ENCODE assay signal across 14 cellular contexts in the genomic region with DNA sequence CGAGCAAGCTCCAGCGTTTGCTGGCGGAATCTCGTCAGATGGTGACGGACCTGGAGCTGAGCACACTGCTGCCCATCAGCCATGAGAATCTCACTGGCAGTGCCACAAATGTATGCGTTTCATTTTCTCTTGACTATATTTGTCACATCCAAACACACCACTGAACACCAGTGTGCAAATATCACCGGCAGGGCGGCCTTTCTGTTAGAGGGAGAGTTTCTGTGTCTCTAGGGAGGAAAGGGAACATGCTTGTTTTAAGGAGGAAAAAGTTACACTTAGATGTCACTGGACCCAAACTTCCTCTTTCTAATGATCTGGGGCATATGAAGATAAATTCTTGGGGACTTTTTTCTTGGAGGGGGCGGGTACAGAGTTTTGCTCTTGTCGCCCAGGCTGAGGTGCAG. TPM values are rescaled to one million over a fixed set of nuclear protein-coding genes. Genes with fewer than 3 reads are reported as not detected.
DNase-seq lines count a peak whose midpoint lies in the region; ATAC-seq, FAIRE-seq and TF ChIP-seq lines count a peak whose summit lies in the region.
"Had no signal": no experiment of that assay in that cellular context is flagged by ENCODE, and none has a peak within 500 bp of the region (broad histone marks: within the 10 kb centered on the region; RNA-seq: fewer than 3 reads in every experiment).

No MANE protein-coding gene starts in this region.

- intact Hi-C loops in left ventricle myocardium inferior (cut with micrococcal nuclease) = no loop called here

- no peaks in the 10 kb centered on the region for H3K27me3 ChIP-seq in OCI-LY3 (ENCODE audit: low read depth, low read length)
- H3K27me3 ChIP-seq in left ventricle myocardium inferior (ENCODE audit: low read depth) = no peaks in the 10 kb centered on the region
- H3K27me3 ChIP-seq: testis had no signal

- peak overlapping the region; percentile 33 for H2AFZ ChIP-seq in OCI-LY3 (ENCODE audit: low read depth, low read length)

- H3K9me3 ChIP-seq in OCI-LY3 (ENCODE audit: insufficient read depth, low read length) = no peaks in the 10 kb centered on the region
- H3K9me3 ChIP-seq in left ventricle myocardium inferior (replicated peaks) = no peaks in the 10 kb centered on the region
- H3K9me3 ChIP-seq: testis had no signal

- no peaks in the 10 kb centered on the region for H3K27me3 Mint-ChIP-seq in progenitor cell of endocrine pancreas

- TF ChIP-seq CTCF in OCI-LY3 (IDR thresholded peaks at IDR 0.05; ENCODE audit: low read depth, low read length) (no peak), progenitor cell of endocrine pancreas (IDR thresholded peaks at IDR 0.05; ENCODE audit: unreplicated experiment) (no peak), left ventricle myocardium inferior (IDR thresholded peaks at IDR 0.05; ENCODE audit: borderline replicate concordance) (no peak)

- peaks cover 1% of the 10 kb centered on the region for H3K36me3 Mint-ChIP-seq in progenitor cell of endocrine pancreas (ENCODE audit: insufficient read depth)

- H3K4me2 ChIP-seq in OCI-LY3 (ENCODE audit: low read length) = peak overlapping the region; percentile 90

- no peaks in the 10 kb centered on the region for H3K36me3 ChIP-seq in OCI-LY3 (replicated peaks; ENCODE audit: low read depth, low read length)
- no peaks in the 10 kb centered on the region for H3K36me3 ChIP-seq in left ventricle myocardium inferior

- ATAC-seq in HG03066 (IDR thresholded peaks at IDR 0.05; ENCODE audit: low read depth, unreplicated experiment) = peak; percentile 64
- ATAC-seq: Panc1 had no signal

- no peaks in the 10 kb centered on the region for H4K20me1 ChIP-seq in OCI-LY3 (ENCODE audit: insufficient read depth, low read length)

- H3K4me3 ChIP-seq in OCI-LY3 (ENCODE audit: low read length) (peak overlapping the region; percentile 57), left ventricle myocardium inferior (no peak overlapping the region)
- H3K4me3 ChIP-seq: skin epidermis, testis had no signal

- H3K27ac Mint-ChIP-seq in progenitor cell of endocrine pancreas = peak overlapping the region; percentile 27
- H3K27ac Mint-ChIP-seq: T-helper 1 cell treated with Interleukin-12 subunit alpha and Interleukin-12 subunit beta and Interleukin-4 antibody, amounts not matched to agents 30 μg/mL and 1 μg/mL, for 36 hours had no signal

- FAIRE-seq in HTR-8/SVneo (lab: Jason Lieb, UNC) = no peak

- peak; percentile 64 for DNase-seq in SIG-M5 treated with dmso at 0.1 percent for 504 hours (lab: John Stamatoyannopoulos, UW; ENCODE audit: unreplicated experiment)
- no peak for DNase-seq in SIG-M5 (lab: John Stamatoyannopoulos, UW)
- no peak for DNase-seq in progenitor cell of endocrine pancreas (ENCODE audit: low spot score, unreplicated experiment)
- DNase-seq in AG20443 (ENCODE audit: low spot score) = no peak
- no peak for DNase-seq in HTR-8/SVneo (ENCODE audit: insufficient read length, low spot score)
- no peak for DNase-seq in left ventricle myocardium inferior
- DNase-seq: 8988T, NCI-H1092 treated with DMSO at 0.1 percent for 48 hours, testis had no signal

- no peak overlapping the region for H3K4me3 Mint-ChIP-seq in progenitor cell of endocrine pancreas (ENCODE audit: low read depth)
- H3K4me3 Mint-ChIP-seq: T-helper 1 cell treated with Interleukin-12 subunit alpha and Interleukin-12 subunit beta and Interleukin-4 antibody, amounts not matched to agents 30 μg/mL and 1 μg/mL, for 36 hours had no signal

- peak overlapping the region; percentile 30; the same call in 1 of the 2 replicates for H3K9ac ChIP-seq in OCI-LY3 (ENCODE audit: low read length)

- H3K4me1 ChIP-seq in OCI-LY3 (ENCODE audit: low read length) (peaks cover 32% of the 10 kb centered on the region), left ventricle myocardium inferior (no peaks in the 10 kb centered on the region)
- H3K4me1 ChIP-seq: testis had no signal

- no peaks in the 10 kb centered on the region for H3K9me3 Mint-ChIP-seq in progenitor cell of endocrine pancreas (ENCODE audit: low read depth)
- H3K9me3 Mint-ChIP-seq: T-helper 1 cell treated with Interleukin-12 subunit alpha and Interleukin-12 subunit beta and Interleukin-4 antibody, amounts not matched to agents 30 μg/mL and 1 μg/mL, for 36 hours had no signal

- H3K4me1 Mint-ChIP-seq in progenitor cell of endocrine pancreas (ENCODE audit: low read depth) = no peaks in the 10 kb centered on the region

- H3K27ac ChIP-seq in OCI-LY3 (ENCODE audit: low read length) (0 out of 2 replicates have a peak overlapping the region, but pooled peaks have one; percentile 26), left ventricle myocardium inferior (replicated peaks) (no peak overlapping the region)
- H3K27ac ChIP-seq: skin epidermis, testis had no signal

- no peaks in the 10 kb centered on the region for H3K79me2 ChIP-seq in OCI-LY3 (ENCODE audit: low read length)

RNA-seq across cellular contexts. Expression of a gene that starts 21.9 kb away (rescaled TPM):
- total RNA-seq in progenitor cell of endocrine pancreas (61.1 and 68.8 TPM in 2 replicates), left ventricle myocardium inferior (11.2 TPM)

RNA-seq across cellular contexts. Expression of a gene that starts 38.9 kb away (rescaled TPM):
- 0.80 and 0.81 TPM in 2 replicates for total RNA-seq in progenitor cell of endocrine pancreas
- total RNA-seq in left ventricle myocardium inferior = 0.60 TPM
